In the genomic region with DNA sequence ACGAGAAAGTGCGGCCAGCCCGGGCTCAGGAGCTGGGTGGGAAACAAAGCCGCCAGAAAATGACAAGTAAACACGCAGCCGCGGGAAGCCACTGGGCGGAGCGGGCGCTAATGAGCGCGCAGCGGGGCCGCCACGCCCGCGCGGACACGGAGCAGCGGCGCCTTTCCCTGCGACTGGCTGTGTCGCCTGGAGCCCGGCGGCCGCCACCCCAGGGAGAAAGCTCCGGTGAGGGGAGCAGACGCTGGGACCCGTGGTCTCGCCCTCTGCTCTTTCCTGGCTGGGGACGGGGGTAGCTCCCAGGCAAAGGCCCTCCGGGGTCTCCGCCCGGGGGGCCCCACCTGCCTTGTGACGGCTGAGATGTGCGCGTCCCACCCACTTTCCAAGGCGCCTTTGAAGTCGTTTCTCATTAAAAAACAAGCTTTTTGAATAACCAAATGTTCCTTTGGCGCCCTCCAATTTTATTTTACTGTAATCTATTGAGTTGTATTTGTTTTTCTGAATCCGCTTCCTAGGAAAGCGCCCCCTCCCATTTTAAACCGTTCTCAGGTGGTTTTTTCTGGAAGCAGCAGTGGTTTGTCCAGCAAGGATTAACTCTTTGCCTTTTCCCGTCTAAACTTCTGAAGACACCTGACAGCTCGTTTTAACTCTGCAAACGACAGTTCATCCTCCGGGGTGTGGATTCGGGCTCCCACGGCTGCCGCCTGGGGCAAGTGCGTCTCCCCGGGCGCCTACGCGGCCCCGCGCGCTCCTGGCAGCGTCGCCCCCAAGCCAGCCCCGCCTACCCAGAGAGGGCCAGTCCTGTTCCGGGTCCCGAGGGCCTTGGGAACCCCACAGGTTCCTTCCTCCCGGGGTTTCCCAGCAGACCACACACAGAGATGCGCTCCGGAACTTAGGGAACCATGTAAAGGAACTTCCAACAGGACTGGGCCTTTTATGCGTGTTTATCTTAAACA, we compare ENCODE assay signal across 9 cellular contexts. TPM values are rescaled to one million over a fixed set of nuclear protein-coding genes. Genes with fewer than 3 reads are reported as not detected.
DNase-seq lines count a peak whose midpoint lies in the region; ATAC-seq, FAIRE-seq and TF ChIP-seq lines count a peak whose summit lies in the region.
"Had no signal": no experiment of that assay in that cellular context is flagged by ENCODE, and none has a peak within 500 bp of the region (broad histone marks: within the 10 kb centered on the region; RNA-seq: fewer than 3 reads in every experiment).

No MANE protein-coding gene starts in this region.

- no peaks in the 10 kb centered on the region for H4K20me1 ChIP-seq in HepG2 (ENCODE audit: insufficient read depth, low read length)

- no peak for TF ChIP-seq POLR2A in right lobe of liver (IDR thresholded peaks at IDR 0.05)
- no peak for TF ChIP-seq POLR2A in HepG2 (IDR thresholded peaks at IDR 0.05; ENCODE audit: insufficient read depth in 1 of 2, low read depth in 2 of 2, low read length in 2 of 2)

- TF ChIP-seq RAD21 in HepG2 (CRISPR knock-in tag; IDR thresholded peaks at IDR 0.05): no peak

- POLR2A ChIA-PET in HepG2 (lab: Yijun Ruan, JAX): no interaction called here

- H2AFZ ChIP-seq in HepG2 (ENCODE audit: low read length): no peak overlapping the region

- ATAC-seq in right lobe of liver (peak; percentile 54 to 66 (median 64)), HepG2 (no peak), Right ventricle myocardium superior (ENCODE audit: poor library complexity) (peak; percentile 90), HG03196 (IDR thresholded peaks at IDR 0.05; ENCODE audit: unreplicated experiment) (no peak)

- no peak overlapping the region for H3K4me2 ChIP-seq in HepG2 (ENCODE audit: low read depth, low read length)

- BruUV-seq in HepG2 (replicated peaks; lab: Mats Ljungman, UMichigan): no TSS peak

- TF ChIP-seq EP300 in HepG2 (IDR thresholded peaks at IDR 0.05; ENCODE audit: low read depth in 2 of 2, low read length in 2 of 2) (no peak), HepG2 (CRISPR knock-in tag; IDR thresholded peaks at IDR 0.05; ENCODE audit: borderline replicate concordance) (no peak)

- H3K9ac ChIP-seq in HepG2 (ENCODE audit: insufficient read depth, low read depth, low read length): no peak overlapping the region

- in situ Hi-C loops in HepG2 (cut with HindIII; ENCODE audit: extremely low pct_ligation_motif_present, low pct_unique_long_range_greater_than_20kb): no loop called here

- CTCF ChIA-PET in HepG2 (lab: Yijun Ruan, JAX; ENCODE audit: low intra/inter-chr PET ratio, low total read pairs): no interaction called here

- DNase-seq in right lobe of liver (peak in 2 of 3 donors; percentile 50 to 61), HepG2 (ENCODE audit: low spot score) (no peak), Right ventricle myocardium superior (peak; percentile 70), retinal pigment epithelial cell (ENCODE audit: low read depth) (no peak), putamen (ENCODE audit: low spot score) (no peak), GM19238 (ENCODE audit: insufficient read length, low spot score) (no peak)
- peak; percentile 29 for DNase-seq in activated CD4-positive, alpha-beta T cell treated with anti-CD3 and anti-CD28 coated beads, Interleukin-2, amount 50 U/mL, for 4 hours

- TF ChIP-seq CTCF in right lobe of liver (IDR thresholded peaks at IDR 0.05) (no peak), HepG2 (CRISPR knock-in tag; IDR thresholded peaks at IDR 0.05) (no peak), retinal pigment epithelial cell (conservative IDR thresholded peaks at IDR 0.05; ENCODE audit: low read depth, low read length) (no peak)

- H3K4me1 ChIP-seq in right lobe of liver: peaks cover 0 to 19% (median 3%) of the 10 kb centered on the region in 4 donors
- no peaks in the 10 kb centered on the region for H3K4me1 ChIP-seq in HepG2 (ENCODE audit: insufficient read depth, low read length)

- H3K9me3 ChIP-seq in right lobe of liver (no peaks in the 10 kb centered on the region), HepG2 (ENCODE audit: low read length) (no peaks in the 10 kb centered on the region)

- H3K27me3 ChIP-seq in right lobe of liver: peaks cover 0 to 16% of the 10 kb centered on the region in 2 donors
- H3K27me3 ChIP-seq in HepG2 (ENCODE audit: control insufficient read depth in 1 of 2, insufficient read depth in 2 of 2, low read length in 2 of 2): peaks cover 0 to 5% of the 10 kb centered on the region in 2 experiments; a peak in 2 of 5 replicates

- intact Hi-C loops in right lobe of liver (cut with DNase I) (no loop called here), HepG2 (cut with micrococcal nuclease; ENCODE audit: unreplicated experiment) (no loop called here), Right ventricle myocardium superior (cut with DNase I) (no loop called here)

- FAIRE-seq in HepG2 (lab: Jason Lieb, UNC): no peak
- FAIRE-seq: TTC549 had no signal

- no peaks in the 10 kb centered on the region for H3K79me2 ChIP-seq in HepG2 (ENCODE audit: insufficient read depth, low read length)

- no peak overlapping the region for H3K27ac ChIP-seq in right lobe of liver
- no peak overlapping the region for H3K27ac ChIP-seq in HepG2 (ENCODE audit: extremely low read length, insufficient read depth, low read length)

- H3K4me3 ChIP-seq in right lobe of liver (peak overlapping the region in 2 of 3 donors; percentile 16 to 39), HepG2 (replicated peaks in 1 of 3; ENCODE audit: insufficient read depth in 1 of 3, low read depth in 2 of 3, low read length in 3 of 3) (no peak overlapping the region), retinal pigment epithelial cell (ENCODE audit: low read length) (peak overlapping the region; percentile 24)

- H3K36me3 ChIP-seq in right lobe of liver (no peaks in the 10 kb centered on the region), HepG2 (replicated peaks in 1 of 2; ENCODE audit: control insufficient read depth in 1 of 2, insufficient read depth in 2 of 2, low read length in 2 of 2) (no peaks in the 10 kb centered on the region)

- WGBS in right lobe of liver (ENCODE audit: insufficient coverage, low coverage, low lambda C conversion rate, missing lambda C conversion rate): 8% methylated on average over 38 of the region's 67 CpGs
- WGBS in HepG2 (ENCODE audit: low lambda C conversion rate): 60% methylated on average over 56 of the region's 67 CpGs

TF ChIP-seq in HepG2, 621 proteins besides CTCF, POLR2A, EP300 and RAD21:
- TF ChIP-seq SYNCRIP (IDR thresholded peaks at IDR 0.05; ENCODE audit: insufficient read depth, low read depth, low read length) (no peak), TP53 (CRISPR knock-in tag; conservative IDR thresholded peaks at IDR 0.05) (no peak), MED8 (CRISPR knock-in tag; IDR thresholded peaks at IDR 0.05; ENCODE audit: insufficient replicate concordance) (no peak)

RNA-seq across cellular contexts. Expression of gene PRR18, which starts 54.6 kb away (rescaled TPM):
- total RNA-seq in right lobe of liver: 1 to 10 TPM in 4 of 6 experiments, under 1 TPM in 2; 0.39 to 3.6 (median 1.6) TPM
- total RNA-seq in HepG2 (2016; rRNA removed; fragmentation: Illumina TruSeq; extraction: Trizol): 0.04 TPM in 1 of 2 replicates, not detected in the other
- total RNA-seq in HepG2 (2016; cell fraction: cytosol; rRNA removed; fragmentation: Illumina TruSeq; extraction: Trizol; ENCODE audit: low read depth): not detected in 2 replicates
- total RNA-seq in HepG2 (2016; cell fraction: insoluble cytoplasmic fraction; rRNA removed; fragmentation: Illumina TruSeq; extraction: Trizol): 0.06 TPM in 1 of 2 replicates, not detected in the other
- 0.09 TPM in 1 of 2 replicates, not detected in the other for total RNA-seq in HepG2 (2016; cell fraction: membrane; rRNA removed; fragmentation: Illumina TruSeq; extraction: Trizol)
- not detected in 2 replicates for total RNA-seq in HepG2 (2016; cell fraction: nucleus; rRNA removed; fragmentation: Illumina TruSeq; extraction: Trizol)
- 0.01 and 0.04 TPM in 2 replicates for polyA plus RNA-seq in HepG2 (2011; rRNA removed)
- polyA plus RNA-seq in HepG2 (2011; cell fraction: cytosol; rRNA removed): 0.04 and 0.05 TPM in 2 replicates
- polyA plus RNA-seq in HepG2 (2011; cell fraction: nucleus; rRNA removed): 0.10 TPM in 1 of 2 replicates, not detected in the other
- polyA plus RNA-seq in HepG2 (2012): not detected in 2 replicates
- polyA plus RNA-seq in HepG2 (2016; cell fraction: cytosol; fragmentation: Illumina TruSeq; extraction: Trizol; ENCODE audit: low read depth): not detected in 2 replicates
- 0.10 and 0.19 TPM in 2 replicates for polyA plus RNA-seq in HepG2 (2016; cell fraction: insoluble cytoplasmic fraction; fragmentation: Illumina TruSeq; extraction: Trizol; ENCODE audit: low read depth)
- 0.16 TPM in 1 of 2 replicates, not detected in the other for polyA plus RNA-seq in HepG2 (2016; cell fraction: membrane; fragmentation: Illumina TruSeq; extraction: Trizol; ENCODE audit: low read depth)
- not detected in 2 replicates for polyA plus RNA-seq in HepG2 (2016; cell fraction: nucleus; fragmentation: Illumina TruSeq; extraction: Trizol; ENCODE audit: insufficient read depth, low read depth)
- polyA minus RNA-seq in HepG2 (2011; rRNA and poly(A)+ RNA removed; ENCODE audit: low replicate concordance): not detected in 2 replicates
- polyA minus RNA-seq in HepG2 (2011; cell fraction: cytosol; rRNA and poly(A)+ RNA removed): not detected in 2 replicates
- 0.12 TPM in 1 of 2 replicates, not detected in the other for polyA minus RNA-seq in HepG2 (2011; cell fraction: nucleus; rRNA and poly(A)+ RNA removed)
- not detected for total RNA-seq in Right ventricle myocardium superior

Comparison
In these comparisons a context has a peak if more than half of its experiments do, and no peak if none do; other contexts are left out.
1. ATAC-seq: peak in right lobe of liver (4 of 4) and Right ventricle myocardium superior (single experiment); none in HepG2 (single experiment) and HG03196 (single experiment).
2. DNase-seq: peak in right lobe of liver (2 of 3), activated CD4-positive, alpha-beta T cell treated with anti-CD3 and anti-CD28 coated beads, Interleukin-2, amount 50 U/mL, for 4 hours (2 of 2) and Right ventricle myocardium superior (single experiment); none in HepG2 (single experiment), retinal pigment epithelial cell (single experiment), putamen (single experiment) and GM19238 (single experiment).
3. H3K4me3 ChIP-seq: peak in right lobe of liver (2 of 3) and retinal pigment epithelial cell (single experiment); none in HepG2 (0 of 3).